ENCODE assay signal across 26 cellular contexts in the genomic region with DNA sequence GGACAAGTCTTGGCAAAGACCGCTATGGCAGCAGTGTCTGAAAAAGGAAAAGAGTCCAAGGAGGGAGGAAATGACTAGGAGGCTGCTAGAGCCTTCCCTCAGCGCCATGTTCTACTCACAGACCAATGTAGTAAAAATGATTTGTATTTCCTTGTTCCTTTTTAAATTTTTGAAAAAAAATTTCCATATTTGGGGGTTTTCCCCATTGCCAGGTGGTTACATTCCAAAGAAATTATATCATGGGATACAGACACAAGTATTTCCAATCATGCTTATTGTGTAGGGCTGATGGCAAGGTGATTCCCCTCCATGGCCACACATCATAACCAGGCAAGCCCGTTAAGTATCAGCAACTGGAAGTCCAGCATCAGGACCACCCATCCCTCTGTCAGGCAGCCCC.
"Had no signal": no experiment of that assay in that cellular context is flagged by ENCODE, and none has a peak within 500 bp of the region (broad histone marks: within the 10 kb centered on the region; RNA-seq: fewer than 3 reads in every experiment).

No MANE protein-coding gene starts in this region.

- H3K27ac ChIP-seq: epithelial cell of prostate, neural progenitor cell, psoas muscle, thoracic aorta, upper lobe of left lung had no signal

- DNase-seq: dermis blood vessel endothelial cell; effector memory CD8-positive, alpha-beta T cell; foreskin fibroblast; glutamatergic neuron; heart right ventricle; hippocampal formation; left ventricle myocardium superior; mesendoderm; midbrain; naive thymus-derived CD4-positive, alpha-beta T cell; nucleus accumbens; posterior cingulate gyrus; psoas muscle; right cardiac atrium; sigmoid colon; stimulated activated CD4-positive, alpha-beta T cell treated with anti-CD3 and anti-CD28 coated beads, Interleukin-2, amount 100 ng/mL, for 24 hours; stimulated activated CD4-positive, alpha-beta T cell treated with anti-CD3 and anti-CD28 coated beads, Interleukin-4, amount 100 ng/mL, for 24 hours; upper lobe of left lung had no signal

- H3K4me1 ChIP-seq: neural progenitor cell, tibial nerve had no signal

- H3K27me3 ChIP-seq: heart right ventricle, neural progenitor cell, sigmoid colon, tibial nerve, upper lobe of left lung had no signal

- ATAC-seq: effector memory CD8-positive, alpha-beta T cell; esophagus mucosa; naive thymus-derived CD4-positive, alpha-beta T cell; psoas muscle; stimulated activated effector memory CD8-positive, alpha-beta T cell treated with anti-CD3 and anti-CD28 coated beads, Interleukin-12 subunit alpha, Interleukin-12 subunit beta, amount 100 ng/mL, for 72 hours had no signal

- H3K36me3 ChIP-seq: heart right ventricle, neural progenitor cell, sigmoid colon, thoracic aorta, tibial nerve, upper lobe of left lung had no signal

- H3K4me3 ChIP-seq: coronary artery, heart right ventricle, lung, neural progenitor cell, psoas muscle, sigmoid colon, thoracic aorta, tibial nerve, upper lobe of left lung had no signal

- H3K9me3 ChIP-seq: heart right ventricle, psoas muscle, sigmoid colon, thoracic aorta, tibial nerve, upper lobe of left lung had no signal
